16 cellular contexts compared by ENCODE assay signal in the genomic region with DNA sequence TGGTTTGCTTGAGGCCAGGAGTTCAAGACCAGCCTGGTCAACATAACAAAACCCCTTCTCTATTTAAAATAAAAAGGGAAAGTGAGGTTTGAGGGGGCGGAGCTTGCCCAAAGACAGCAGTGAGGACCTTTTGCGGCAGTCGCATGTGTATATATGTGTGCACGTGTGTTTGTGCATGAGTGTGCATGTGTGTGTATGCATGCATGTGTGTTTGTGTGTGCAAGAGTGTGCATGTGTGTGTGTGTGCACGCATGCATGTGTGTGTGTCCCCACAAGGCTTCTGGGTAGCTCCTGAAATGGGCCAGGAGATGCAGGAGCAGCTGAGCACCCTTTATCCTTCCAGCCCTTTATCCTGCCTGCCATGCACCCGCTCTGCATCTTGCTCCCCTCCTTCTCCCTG. TPM values are rescaled to one million over a fixed set of nuclear protein-coding genes. Genes with fewer than 3 reads are reported as not detected.
"Had no signal": no experiment of that assay in that cellular context is flagged by ENCODE, and none has a peak within 500 bp of the region (broad histone marks: within the 10 kb centered on the region; RNA-seq: fewer than 3 reads in every experiment).

No MANE protein-coding gene starts in this region.

- H3K4me1 ChIP-seq: ascending aorta had no signal

- H3K27ac Mint-ChIP-seq: activated naive CD4-positive, alpha-beta T cell treated with anti-CD3 and anti-CD28 coated beads for 36 hours; activated T-helper 17 cell treated with anti-CD3 and anti-CD28 coated beads, Interleukin-2, amount 50 U/mL, for 72 hours; progenitor cell of endocrine pancreas had no signal

- DNase-seq: activated CD4-positive, alpha-beta T cell treated with anti-CD3 and anti-CD28 coated beads for 1 hour; activated CD4-positive, alpha-beta T cell treated with anti-CD3 and anti-CD28 coated beads, Interleukin-2, amount 50 U/mL, for 4 hours; activated naive CD4-positive, alpha-beta T cell treated with anti-CD3 and anti-CD28 coated beads for 36 hours; activated T-cell treated with anti-CD3 and anti-CD28 coated beads for 4 hours; naive thymus-derived CD8-positive, alpha-beta T cell; stimulated activated CD4-positive, alpha-beta T cell treated with anti-CD3 and anti-CD28 coated beads, Interleukin-4, amount 100 ng/mL, for 4 hours; stimulated activated naive CD4-positive, alpha-beta T cell treated with Interleukin-2 at 50 U/mL for 16 hours had no signal

- H3K4me3 Mint-ChIP-seq: activated naive CD4-positive, alpha-beta T cell treated with anti-CD3 and anti-CD28 coated beads for 36 hours; activated T-helper 17 cell treated with anti-CD3 and anti-CD28 coated beads, Interleukin-2, amount 50 U/mL, for 72 hours; naive thymus-derived CD8-positive, alpha-beta T cell had no signal

- H3K4me1 Mint-ChIP-seq: activated T-helper 17 cell treated with anti-CD3 and anti-CD28 coated beads, Interleukin-2, amount 50 U/mL, for 72 hours had no signal

- H3K4me2 ChIP-seq: hepatocyte, smooth muscle cell had no signal

- H3K79me2 ChIP-seq: hepatocyte had no signal

- ATAC-seq: activated T-helper 17 cell treated with anti-CD3 and anti-CD28 coated beads, Interleukin-2, amount 50 U/mL, for 72 hours; naive thymus-derived CD8-positive, alpha-beta T cell had no signal

- H3K36me3 Mint-ChIP-seq: naive thymus-derived CD8-positive, alpha-beta T cell had no signal

- H3K36me3 ChIP-seq: ascending aorta, cardiac muscle cell, tibial nerve had no signal

- H3K9me3 Mint-ChIP-seq: activated naive CD4-positive, alpha-beta T cell treated with anti-CD3 and anti-CD28 coated beads for 36 hours; activated T-helper 17 cell treated with anti-CD3 and anti-CD28 coated beads, Interleukin-2, amount 50 U/mL, for 72 hours; naive thymus-derived CD8-positive, alpha-beta T cell had no signal

- H3K27me3 ChIP-seq: ascending aorta, dorsolateral prefrontal cortex had no signal

- H2AFZ ChIP-seq: hepatocyte had no signal

- H3K27ac ChIP-seq: ascending aorta, cardiac muscle cell, hepatocyte, tibial nerve had no signal

- H3K4me3 ChIP-seq: ascending aorta, cardiac muscle cell, dorsolateral prefrontal cortex, hepatocyte, smooth muscle cell, tibial nerve had no signal

- H3K9me3 ChIP-seq: ascending aorta, tibial nerve had no signal

RNA-seq across cellular contexts. Expression of gene RHBDL3, which starts 9.0 kb away (rescaled TPM):
- total RNA-seq: activated naive CD4-positive, alpha-beta T cell treated with anti-CD3 and anti-CD28 coated beads for 36 hours; ascending aorta; lung microvascular endothelial cell; naive thymus-derived CD8-positive, alpha-beta T cell; smooth muscle cell had no signal
- polyA plus RNA-seq: cardiac muscle cell; naive thymus-derived CD8-positive, alpha-beta T cell; smooth muscle cell had no signal
